ENCODE assay signal across 15 cellular contexts in the genomic region with DNA sequence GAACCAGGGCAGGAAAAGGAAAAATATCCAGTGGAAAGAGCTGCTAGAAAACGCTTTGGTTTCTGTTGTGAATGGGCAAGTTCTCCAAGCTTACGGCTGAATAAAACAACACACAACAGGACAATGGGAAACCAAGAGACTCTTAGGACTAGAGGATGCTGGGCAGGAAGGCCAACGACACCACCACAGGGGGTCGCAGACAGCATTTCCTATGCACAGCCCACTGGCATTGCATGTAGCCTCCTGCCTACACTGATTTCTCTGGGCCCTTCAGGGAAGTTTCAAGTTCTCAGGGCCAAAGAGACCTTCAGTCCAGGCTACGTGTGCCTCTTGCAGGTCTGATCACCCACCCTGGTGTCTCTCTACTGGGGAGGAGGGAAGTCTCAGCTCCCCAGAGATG.
DNase-seq lines count a peak whose midpoint lies in the region; ATAC-seq and TF ChIP-seq lines count a peak whose summit lies in the region.
"Had no signal": no experiment of that assay in that cellular context is flagged by ENCODE, and none has a peak within 500 bp of the region (broad histone marks: within the 10 kb centered on the region; RNA-seq: fewer than 3 reads in every experiment).

No MANE protein-coding gene starts in this region.

- peaks cover 17% of the 10 kb centered on the region for H3K4me1 Mint-ChIP-seq in WTC11
- H3K4me1 Mint-ChIP-seq: CD8-positive, alpha-beta memory T cell had no signal

- peak overlapping the region; percentile 40; the same call in 1 of the 2 replicates for H3K27ac Mint-ChIP-seq in WTC11

- no peaks in the 10 kb centered on the region for H3K79me1 ChIP-seq in neuronal stem cell (ENCODE audit: low read depth, low read length)

- H2AFZ ChIP-seq in neuronal stem cell (ENCODE audit: low read length) = peak overlapping the region; percentile 29

- no peaks in the 10 kb centered on the region for H3K9me3 ChIP-seq in neuronal stem cell (replicated peaks in 1 of 2; ENCODE audit: control insufficient read depth in 2 of 2, insufficient read depth in 1 of 2, low read depth in 1 of 2, low read length in 2 of 2)
- H3K9me3 ChIP-seq: BLaER1, Caco-2 had no signal

- no peak overlapping the region for H3K9ac ChIP-seq in neuronal stem cell (ENCODE audit: low read depth, low read length, poor library complexity)
- H3K9ac ChIP-seq: BLaER1 had no signal

- no peak overlapping the region for H3K4me2 ChIP-seq in neuronal stem cell (ENCODE audit: insufficient read depth, low read length, poor library complexity, severe bottlenecking)
- H3K4me2 ChIP-seq: BLaER1 had no signal

- peak; percentile 84 for ATAC-seq in WTC11

- CTCF ChIA-PET in WTC11 (lab: Charles Lee) = no interaction called here

- no peaks in the 10 kb centered on the region for H3K27me3 Mint-ChIP-seq in WTC11 (ENCODE audit: low read depth)
- H3K27me3 Mint-ChIP-seq: CD8-positive, alpha-beta memory T cell had no signal

- no peak overlapping the region for H3K14ac ChIP-seq in neuronal stem cell (ENCODE audit: low read length)

- no peak for TF ChIP-seq CTCF in WTC11 (IDR thresholded peaks at IDR 0.05)

- no CpG with 5 or more reads among the region's 5 CpGs for WGBS in neuronal stem cell (ENCODE audit: extremely low coverage in 2 of 2, insufficient read length in 2 of 2, insufficient replicate concordance in 1 of 2), 2 donors

- no peaks in the 10 kb centered on the region for H3K27me3 ChIP-seq in neuronal stem cell (ENCODE audit: control insufficient read depth in 3 of 3, insufficient read depth in 3 of 3, low read depth in 1 of 3, low read length in 3 of 3)
- H3K27me3 ChIP-seq: BLaER1 had no signal

- H3K4ac ChIP-seq in neuronal stem cell (ENCODE audit: low read length) = no peak overlapping the region

- H2BK12ac ChIP-seq in neuronal stem cell (ENCODE audit: low read length) = no peak overlapping the region

- H3K36me3 Mint-ChIP-seq in WTC11 = no peaks in the 10 kb centered on the region
- H3K36me3 Mint-ChIP-seq: CD8-positive, alpha-beta memory T cell had no signal

- 0 out of 2 replicates have a peak, but pooled peaks cover 3% of the 10 kb centered on the region for H3K9me3 Mint-ChIP-seq in WTC11

- H2AK5ac ChIP-seq in neuronal stem cell (ENCODE audit: low read depth, low read length) = no peak overlapping the region

- POLR2A ChIA-PET in WTC11 (lab: Charles Lee) = no interaction called here

- H3K18ac ChIP-seq in neuronal stem cell (ENCODE audit: low read length) = no peak overlapping the region

- H3K36me3 ChIP-seq in neuronal stem cell (replicated peaks in 1 of 2; ENCODE audit: control insufficient read depth in 2 of 2, insufficient read depth in 2 of 2, low read length in 2 of 2) = no peaks in the 10 kb centered on the region
- H3K36me3 ChIP-seq: BLaER1 had no signal

- H2BK5ac ChIP-seq in neuronal stem cell (ENCODE audit: low read length) = no peak overlapping the region

- H3K4me3 ChIP-seq in neuronal stem cell (ENCODE audit: low read length in 2 of 2) = no peak overlapping the region
- H3K4me3 ChIP-seq: BLaER1 had no signal

- H4K91ac ChIP-seq in neuronal stem cell (ENCODE audit: low read depth, low read length, poor library complexity) = no peak overlapping the region

- H3K23ac ChIP-seq in neuronal stem cell (ENCODE audit: low read depth, low read length, poor library complexity) = no peak overlapping the region

- no peak overlapping the region for H4K8ac ChIP-seq in neuronal stem cell (ENCODE audit: low read depth, low read length)

- no peak overlapping the region for H3K27ac ChIP-seq in neuronal stem cell (replicated peaks; ENCODE audit: low read length)
- H3K27ac ChIP-seq: BLaER1 had no signal

- DNase-seq in NCI-H748 (lab: John Stamatoyannopoulos, UW; ENCODE audit: unreplicated experiment) (peak; percentile 26), NCI-H748 treated with DMSO at 0.1 percent for 48 hours (lab: John Stamatoyannopoulos, UW) (no peak), WTC11 (ENCODE audit: low spot score) (no peak), iPS-NIHi11 (ENCODE audit: low spot score) (peak; percentile 45), neuronal stem cell (ENCODE audit: low spot score) (no peak), DMS153 treated with DMSO at 0.1 percent for 48 hours (lab: John Stamatoyannopoulos, UW; ENCODE audit: unreplicated experiment) (no peak), NOMO-1 treated with dmso at 0.1 percent for 144 hours (lab: John Stamatoyannopoulos, UW; ENCODE audit: unreplicated experiment) (no peak), DMS79 treated with DMSO at 0.1 percent for 48 hours (lab: John Stamatoyannopoulos, UW) (no peak)
- DNase-seq: 8988T; AML-193; Caco-2; CD8-positive, alpha-beta memory T cell; DMS53; IMR-90 had no signal

- no peak overlapping the region for H2BK120ac ChIP-seq in neuronal stem cell (ENCODE audit: low read depth, low read length)

- H2BK15ac ChIP-seq in neuronal stem cell (ENCODE audit: low read length) = no peak overlapping the region

- H3K4me1 ChIP-seq in neuronal stem cell (ENCODE audit: control insufficient read depth in 2 of 2, insufficient read depth in 1 of 2, low read depth in 1 of 2, low read length in 2 of 2) = peaks cover 0 to 4% of the 10 kb centered on the region in 2 donors
- H3K4me1 ChIP-seq: Caco-2 had no signal

- H3K4me3 Mint-ChIP-seq in WTC11 = no peak overlapping the region
- H3K4me3 Mint-ChIP-seq: CD8-positive, alpha-beta memory T cell had no signal

TF ChIP-seq in WTC11, 78 proteins besides CTCF, POLR2A, EP300 and RAD21 (continues in another document):
- TF ChIP-seq RORB (CRISPR knock-in tag; IDR thresholded peaks at IDR 0.05) (no peak), ATF1 (CRISPR knock-in tag; IDR thresholded peaks at IDR 0.05) (no peak), ZNF423 (CRISPR knock-in tag; IDR thresholded peaks at IDR 0.05) (no peak), SOX15 (CRISPR knock-in tag; IDR thresholded peaks at IDR 0.05) (no peak), MXD4 (CRISPR knock-in tag; IDR thresholded peaks at IDR 0.05; ENCODE audit: borderline replicate concordance) (no peak), JUN (CRISPR knock-in tag; IDR thresholded peaks at IDR 0.05) (no peak)
- TF ChIP-seq, protein P1, sequence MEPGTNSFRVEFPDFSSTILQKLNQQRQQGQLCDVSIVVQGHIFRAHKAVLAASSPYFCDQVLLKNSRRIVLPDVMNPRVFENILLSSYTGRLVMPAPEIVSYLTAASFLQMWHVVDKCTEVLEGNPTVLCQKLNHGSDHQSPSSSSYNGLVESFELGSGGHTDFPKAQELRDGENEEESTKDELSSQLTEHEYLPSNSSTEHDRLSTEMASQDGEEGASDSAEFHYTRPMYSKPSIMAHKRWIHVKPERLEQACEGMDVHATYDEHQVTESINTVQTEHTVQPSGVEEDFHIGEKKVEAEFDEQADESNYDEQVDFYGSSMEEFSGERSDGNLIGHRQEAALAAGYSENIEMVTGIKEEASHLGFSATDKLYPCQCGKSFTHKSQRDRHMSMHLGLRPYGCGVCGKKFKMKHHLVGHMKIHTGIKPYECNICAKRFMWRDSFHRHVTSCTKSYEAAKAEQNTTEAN (CRISPR knock-in tag; IDR thresholded peaks at IDR 0.05) = no peak
- TF ChIP-seq, protein P2, sequence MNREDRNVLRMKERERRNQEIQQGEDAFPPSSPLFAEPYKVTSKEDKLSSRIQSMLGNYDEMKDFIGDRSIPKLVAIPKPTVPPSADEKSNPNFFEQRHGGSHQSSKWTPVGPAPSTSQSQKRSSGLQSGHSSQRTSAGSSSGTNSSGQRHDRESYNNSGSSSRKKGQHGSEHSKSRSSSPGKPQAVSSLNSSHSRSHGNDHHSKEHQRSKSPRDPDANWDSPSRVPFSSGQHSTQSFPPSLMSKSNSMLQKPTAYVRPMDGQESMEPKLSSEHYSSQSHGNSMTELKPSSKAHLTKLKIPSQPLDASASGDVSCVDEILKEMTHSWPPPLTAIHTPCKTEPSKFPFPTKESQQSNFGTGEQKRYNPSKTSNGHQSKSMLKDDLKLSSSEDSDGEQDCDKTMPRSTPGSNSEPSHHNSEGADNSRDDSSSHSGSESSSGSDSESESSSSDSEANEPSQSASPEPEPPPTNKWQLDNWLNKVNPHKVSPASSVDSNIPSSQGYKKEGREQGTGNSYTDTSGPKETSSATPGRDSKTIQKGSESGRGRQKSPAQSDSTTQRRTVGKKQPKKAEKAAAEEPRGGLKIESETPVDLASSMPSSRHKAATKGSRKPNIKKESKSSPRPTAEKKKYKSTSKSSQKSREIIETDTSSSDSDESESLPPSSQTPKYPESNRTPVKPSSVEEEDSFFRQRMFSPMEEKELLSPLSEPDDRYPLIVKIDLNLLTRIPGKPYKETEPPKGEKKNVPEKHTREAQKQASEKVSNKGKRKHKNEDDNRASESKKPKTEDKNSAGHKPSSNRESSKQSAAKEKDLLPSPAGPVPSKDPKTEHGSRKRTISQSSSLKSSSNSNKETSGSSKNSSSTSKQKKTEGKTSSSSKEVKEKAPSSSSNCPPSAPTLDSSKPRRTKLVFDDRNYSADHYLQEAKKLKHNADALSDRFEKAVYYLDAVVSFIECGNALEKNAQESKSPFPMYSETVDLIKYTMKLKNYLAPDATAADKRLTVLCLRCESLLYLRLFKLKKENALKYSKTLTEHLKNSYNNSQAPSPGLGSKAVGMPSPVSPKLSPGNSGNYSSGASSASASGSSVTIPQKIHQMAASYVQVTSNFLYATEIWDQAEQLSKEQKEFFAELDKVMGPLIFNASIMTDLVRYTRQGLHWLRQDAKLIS (CRISPR knock-in tag; IDR thresholded peaks at IDR 0.05; ENCODE audit: borderline replicate concordance) = no peak
- TF ChIP-seq, protein P3, sequence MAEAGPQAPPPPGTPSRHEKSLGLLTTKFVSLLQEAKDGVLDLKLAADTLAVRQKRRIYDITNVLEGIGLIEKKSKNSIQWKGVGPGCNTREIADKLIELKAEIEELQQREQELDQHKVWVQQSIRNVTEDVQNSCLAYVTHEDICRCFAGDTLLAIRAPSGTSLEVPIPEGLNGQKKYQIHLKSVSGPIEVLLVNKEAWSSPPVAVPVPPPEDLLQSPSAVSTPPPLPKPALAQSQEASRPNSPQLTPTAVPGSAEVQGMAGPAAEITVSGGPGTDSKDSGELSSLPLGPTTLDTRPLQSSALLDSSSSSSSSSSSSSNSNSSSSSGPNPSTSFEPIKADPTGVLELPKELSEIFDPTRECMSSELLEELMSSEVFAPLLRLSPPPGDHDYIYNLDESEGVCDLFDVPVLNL (CRISPR knock-in tag; IDR thresholded peaks at IDR 0.05; ENCODE audit: borderline replicate concordance, low read depth) = no peak
- TF ChIP-seq, protein P4, sequence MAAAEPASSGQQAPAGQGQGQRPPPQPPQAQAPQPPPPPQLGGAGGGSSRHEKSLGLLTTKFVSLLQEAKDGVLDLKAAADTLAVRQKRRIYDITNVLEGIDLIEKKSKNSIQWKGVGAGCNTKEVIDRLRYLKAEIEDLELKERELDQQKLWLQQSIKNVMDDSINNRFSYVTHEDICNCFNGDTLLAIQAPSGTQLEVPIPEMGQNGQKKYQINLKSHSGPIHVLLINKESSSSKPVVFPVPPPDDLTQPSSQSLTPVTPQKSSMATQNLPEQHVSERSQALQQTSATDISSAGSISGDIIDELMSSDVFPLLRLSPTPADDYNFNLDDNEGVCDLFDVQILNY (CRISPR knock-in tag; IDR thresholded peaks at IDR 0.05) = no peak
- TF ChIP-seq, protein P5, sequence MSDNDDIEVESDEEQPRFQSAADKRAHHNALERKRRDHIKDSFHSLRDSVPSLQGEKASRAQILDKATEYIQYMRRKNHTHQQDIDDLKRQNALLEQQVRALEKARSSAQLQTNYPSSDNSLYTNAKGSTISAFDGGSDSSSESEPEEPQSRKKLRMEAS (CRISPR knock-in tag; IDR thresholded peaks at IDR 0.05) = no peak

Comparison
In these comparisons a context has a peak if more than half of its experiments do, and no peak if none do; other contexts are left out.
1. DNase-seq: peak in NCI-H748 (single experiment) and iPS-NIHi11 (single experiment); none in NCI-H748 treated with DMSO at 0.1 percent for 48 hours (single experiment), WTC11 (single experiment), neuronal stem cell (single experiment), DMS153 treated with DMSO at 0.1 percent for 48 hours (single experiment), NOMO-1 treated with dmso at 0.1 percent for 144 hours (single experiment) and DMS79 treated with DMSO at 0.1 percent for 48 hours (single experiment).